Comparison of ENCODE assay signal across 8 cellular contexts in the genomic region with DNA sequence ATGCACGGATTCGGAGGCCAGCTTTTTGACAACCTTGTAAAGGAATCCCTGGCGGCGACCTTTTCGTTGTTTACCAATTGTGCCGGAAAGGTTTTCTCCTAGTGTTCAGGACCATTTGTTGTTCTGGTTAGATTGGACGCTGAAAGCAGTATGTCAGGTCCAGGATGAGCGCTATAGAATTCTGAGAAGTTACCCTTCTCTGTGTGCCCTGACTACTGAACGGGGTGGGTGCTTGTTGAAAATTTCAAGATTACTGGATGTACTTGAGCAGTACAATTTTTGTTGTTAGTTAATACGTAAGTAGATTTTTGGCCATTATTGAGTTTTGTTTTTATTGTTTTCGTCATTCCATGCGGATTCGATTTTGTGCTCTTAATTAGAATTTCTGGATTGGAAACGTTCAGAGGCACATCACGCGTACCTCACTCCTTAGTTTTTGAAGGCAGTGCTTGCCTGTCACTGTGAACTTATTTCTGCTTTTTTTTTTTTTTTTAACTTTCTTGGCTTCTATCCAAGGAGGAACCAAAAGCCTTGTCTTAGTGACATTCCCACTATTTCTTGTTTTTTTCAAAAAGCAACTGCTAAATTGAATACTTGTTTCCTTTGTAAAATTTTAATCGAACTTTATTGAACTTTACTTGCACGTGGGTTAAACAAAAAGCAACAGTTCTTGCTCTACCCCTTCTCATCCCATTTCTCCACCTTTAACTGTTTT. TPM values are rescaled to one million over a fixed set of nuclear protein-coding genes. Genes with fewer than 3 reads are reported as not detected.
A peak's percentile ranks its signal among the peaks of the same experiment; 100 is the strongest.
DNase-seq lines count a peak whose midpoint lies in the region; ATAC-seq and TF ChIP-seq lines count a peak whose summit lies in the region.

No MANE protein-coding gene starts in this region.

- TF ChIP-seq CTCF in AG09309 (IDR thresholded peaks at IDR 0.05; ENCODE audit: control insufficient read depth, insufficient read depth, low read depth, low read length, missing control alignments) (no peak), vagina (IDR thresholded peaks at IDR 0.05) (no peak)

- H3K27me3 ChIP-seq in Karpas-422 (ENCODE audit: low read length), result no peaks in the 10 kb centered on the region
- H3K27me3 ChIP-seq in vagina, result no peaks in the 10 kb centered on the region

- H3K9me3 ChIP-seq in Karpas-422 (ENCODE audit: low read length) (no peaks in the 10 kb centered on the region), vagina (no peaks in the 10 kb centered on the region)

- H3K27ac ChIP-seq in Karpas-422 (ENCODE audit: low read length) (peak overlapping the region; percentile 23; the same call in 1 of the 2 replicates), vagina (peak overlapping the region; percentile 94)

- H3K36me3 Mint-ChIP-seq in memory B cell, result peaks cover 9% of the 10 kb centered on the region

- no peaks in the 10 kb centered on the region for H3K27me3 Mint-ChIP-seq in memory B cell

- H4K20me1 ChIP-seq in Karpas-422 (ENCODE audit: insufficient read depth, low read depth, low read length), result peaks cover 12% of the 10 kb centered on the region

- no peaks in the 10 kb centered on the region for H3K9me2 ChIP-seq in Karpas-422 (replicated peaks; ENCODE audit: insufficient read depth, low read length)

- no peak for TF ChIP-seq POLR2A in vagina (IDR thresholded peaks at IDR 0.05)

- DNase-seq in AG09309 (ENCODE audit: low read depth), result no peak
- peak; percentile 69 for DNase-seq in Karpas-422
- DNase-seq in cerebellar cortex (ENCODE audit: low spot score), result peak; percentile 7
- DNase-seq in memory B cell (ENCODE audit: low spot score in 2 of 2), result peak in 1 of 2 donors; percentile 4
- no peak for DNase-seq in vagina (ENCODE audit: extremely low spot score in 2 of 2)
- DNase-seq in activated CD4-positive, CD25-positive, alpha-beta regulatory T cell treated with anti-CD3 and anti-CD28 coated beads, Interleukin-2, amount 50 U/mL, for 72 hours, result no peak

- no peak overlapping the region for H2AFZ ChIP-seq in Karpas-422 (ENCODE audit: low read length)

- H3K36me3 ChIP-seq in Karpas-422 (ENCODE audit: insufficient read depth, low read length) (peaks cover 19% of the 10 kb centered on the region), vagina (no peaks in the 10 kb centered on the region)

- ATAC-seq in GM19395 (IDR thresholded peaks at IDR 0.05; ENCODE audit: unreplicated experiment) (peak; percentile 22), memory B cell (ENCODE audit: low read depth) (peak; percentile 5), GM21381 (IDR thresholded peaks at IDR 0.05; ENCODE audit: unreplicated experiment) (no peak)

- H3K9ac ChIP-seq in Karpas-422 (ENCODE audit: low read length), result peak overlapping the region; percentile 86

- H3K4me2 ChIP-seq in Karpas-422 (ENCODE audit: low read depth, low read length, poor library complexity, severe bottlenecking), result peak overlapping the region; percentile 81

- H3K4me3 Mint-ChIP-seq in memory B cell, result peak overlapping the region; percentile 98

- peak overlapping the region; percentile 98 for H3K27ac Mint-ChIP-seq in memory B cell

- no peaks in the 10 kb centered on the region for H3K9me3 Mint-ChIP-seq in memory B cell

- H3K79me2 ChIP-seq in Karpas-422 (ENCODE audit: low read length), result peaks cover 58% of the 10 kb centered on the region

- peaks cover 17% of the 10 kb centered on the region for H3K4me1 ChIP-seq in Karpas-422 (ENCODE audit: low read length)
- H3K4me1 ChIP-seq in vagina, result peaks cover 25% of the 10 kb centered on the region

- H3K4me3 ChIP-seq in AG09309 (ENCODE audit: control insufficient read depth, low read depth, low read length) (peak overlapping the region; percentile 77), Karpas-422 (ENCODE audit: low read length) (peak overlapping the region; percentile 78), vagina (peak overlapping the region; percentile 77 to 100)

- H3K4me1 Mint-ChIP-seq in memory B cell, result peaks cover 20% of the 10 kb centered on the region

- intact Hi-C loops in vagina (cut with DNase I), result no loop called here

RNA-seq across cellular contexts. Expression of a gene that starts 0.9 kb away (rescaled TPM):
- 48.6 and 55.6 TPM in 2 replicates for total RNA-seq in Karpas-422 (2014; rRNA removed; shearing (Covaris generic); ENCODE audit: low replicate concordance)
- total RNA-seq in vagina, result 46.4 TPM

Comparison
In these comparisons a context has a peak if more than half of its experiments do, and no peak if none do; other contexts are left out.
1. DNase-seq: peak in Karpas-422 (single experiment) and cerebellar cortex (single experiment); none in AG09309 (single experiment), vagina (0 of 2) and activated CD4-positive, CD25-positive, alpha-beta regulatory T cell treated with anti-CD3 and anti-CD28 coated beads, Interleukin-2, amount 50 U/mL, for 72 hours (single experiment).
2. Peak in every context shown above with its lines, with median percentiles within 50 percentile points of each other: H3K4me3 ChIP-seq.